In genomic region chr2:206558492-206558891, GRCh38 we compare ENCODE assay signal across 22 cellular contexts.
DNase-seq lines count a peak whose midpoint lies in the region; ATAC-seq and TF ChIP-seq lines count a peak whose summit lies in the region.
"Had no signal": no experiment of that assay in that cellular context is flagged by ENCODE, and none has a peak within 500 bp of the region (broad histone marks: within the 10 kb centered on the region; RNA-seq: fewer than 3 reads in every experiment).

No MANE protein-coding gene starts in this region.

- intact Hi-C loops in activated CD4-positive, alpha-beta T cell treated with anti-CD3 and anti-CD28 coated beads, Interleukin-2, amount 10 ng/mL, durations not matched to agents 24 days and 14 days (cut with micrococcal nuclease): loop anchor here (10.0 kb wide), 1 partner anchor 206 kb away; the partner anchor contains the start of genes FASTKD2 and MDH1B
- intact Hi-C loops in IMR-90 (cut with micrococcal nuclease): loop anchor here (10.0 kb wide), 2 partner anchors 114 to 226 kb away; partner anchors contain the start of gene ADAM23

- H3K4me2 ChIP-seq in IMR-90 (ENCODE audit: low read depth, low read length): no peak overlapping the region

- no peak overlapping the region for H3K4ac ChIP-seq in IMR-90 (ENCODE audit: low read depth, low read length)

- H2BK15ac ChIP-seq in IMR-90 (ENCODE audit: low read depth, low read length): no peak overlapping the region

- no peaks in the 10 kb centered on the region for H3K36me3 ChIP-seq in IMR-90 (ENCODE audit: control insufficient read depth, insufficient read depth, low read length)
- H3K36me3 ChIP-seq: colonic mucosa, HAP-1, right atrium auricular region had no signal

- H3K4me1 ChIP-seq in IMR-90 (ENCODE audit: control insufficient read depth, insufficient read depth, low read length): no peaks in the 10 kb centered on the region
- H3K4me1 ChIP-seq: body of pancreas, colonic mucosa, heart left ventricle, right atrium auricular region had no signal

- H3K14ac ChIP-seq in IMR-90 (replicated peaks; ENCODE audit: low read depth, low read length): no peak overlapping the region

- no peaks in the 10 kb centered on the region for H3K36me3 Mint-ChIP-seq in activated CD4-positive, alpha-beta T cell treated with anti-CD3 and anti-CD28 coated beads, Interleukin-2, amount 10 ng/mL, durations not matched to agents 24 days and 14 days (ENCODE audit: low read depth)
- H3K36me3 Mint-ChIP-seq: naive thymus-derived CD8-positive, alpha-beta T cell; type B pancreatic cell had no signal

- dilution Hi-C loops in IMR-90 (cut with HindIII; ENCODE audit: low sequenced_read_pairs, unreplicated experiment): no loop called here

- peaks cover 14% of the 10 kb centered on the region for H3K4me1 Mint-ChIP-seq in activated CD4-positive, alpha-beta T cell treated with anti-CD3 and anti-CD28 coated beads, Interleukin-2, amount 10 ng/mL, durations not matched to agents 24 days and 14 days
- H3K4me1 Mint-ChIP-seq: B cell had no signal

- BruUV-seq in IMR-90 (replicated peaks; lab: Mats Ljungman, UMichigan): no TSS peak

- no peak for DNase-seq in activated CD4-positive, alpha-beta T cell treated with anti-CD3 and anti-CD28 coated beads, Interleukin-2, amount 10 ng/mL, durations not matched to agents 24 days and 14 days
- no peak for DNase-seq in activated CD4-positive, alpha-beta T cell treated with anti-CD3 and anti-CD28 coated beads for 4 hours
- peak; percentile 20 for DNase-seq in IMR-90
- peak; percentile 46 for DNase-seq in amniotic epithelial cell (ENCODE audit: low read depth)
- peak; percentile 6 for DNase-seq in myocyte (ENCODE audit: low read depth)
- DNase-seq in NCI-H345 treated with DMSO at 0.1 percent for 48 hours (lab: John Stamatoyannopoulos, UW; ENCODE audit: unreplicated experiment): no peak
- DNase-seq in GM19240 (ENCODE audit: insufficient read length, low spot score): no peak
- no peak for DNase-seq in foreskin melanocyte
- DNase-seq: 8988T; activated CD4-positive, alpha-beta T cell treated with anti-CD3 and anti-CD28 coated beads, Interleukin-2, amount 50 U/mL, for 1 hour; body of pancreas; colonic mucosa; heart left ventricle; left colon; naive thymus-derived CD8-positive, alpha-beta T cell; Right ventricle myocardium superior; stimulated activated CD4-positive, alpha-beta T cell treated with anti-CD3 and anti-CD28 coated beads, Interleukin-12 subunit alpha, Interleukin-12 subunit beta, amount 100 ng/mL, for 4 hours had no signal

- no peak overlapping the region for H3K18ac ChIP-seq in IMR-90 (ENCODE audit: low read depth, low read length)

- H2BK20ac ChIP-seq in IMR-90 (ENCODE audit: low read depth, low read length): no peak overlapping the region

- no peak overlapping the region for H3K9ac ChIP-seq in IMR-90 (ENCODE audit: low read depth, low read length)

- POLR2A ChIA-PET in IMR-90 (lab: Charles Lee; ENCODE audit: unreplicated experiment): no interaction called here

- WGBS in IMR-90 (ENCODE audit: extremely low coverage in 2 of 2, insufficient read length in 1 of 2), 2 experiments: no CpG with 5 or more reads among the region's 2 CpGs

- no peak overlapping the region for H2AK9ac ChIP-seq in IMR-90 (replicated peaks; ENCODE audit: low read depth, low read length, poor library complexity)

- no peak overlapping the region for H4K91ac ChIP-seq in IMR-90 (ENCODE audit: insufficient read depth, low read depth, low read length)

- peaks cover 30% of the 10 kb centered on the region for H3K27me3 Mint-ChIP-seq in activated CD4-positive, alpha-beta T cell treated with anti-CD3 and anti-CD28 coated beads, Interleukin-2, amount 10 ng/mL, durations not matched to agents 24 days and 14 days
- H3K27me3 Mint-ChIP-seq: B cell, type B pancreatic cell had no signal

- H4K20me1 ChIP-seq in IMR-90 (ENCODE audit: insufficient read depth, low read length): no peaks in the 10 kb centered on the region

- in situ Hi-C loops in IMR-90 (cut with MboI; ENCODE audit: low sequenced_read_pairs): no loop called here

- no peak overlapping the region for H2AFZ ChIP-seq in IMR-90 (replicated peaks; ENCODE audit: low read length, poor library complexity)

- no peak overlapping the region for H2BK5ac ChIP-seq in IMR-90 (ENCODE audit: low read depth, low read length, poor library complexity, severe bottlenecking)

- H2AK5ac ChIP-seq in IMR-90 (ENCODE audit: low read depth, low read length): no peak overlapping the region

- H3K9me3 Mint-ChIP-seq in activated CD4-positive, alpha-beta T cell treated with anti-CD3 and anti-CD28 coated beads, Interleukin-2, amount 10 ng/mL, durations not matched to agents 24 days and 14 days: no peaks in the 10 kb centered on the region
- H3K9me3 Mint-ChIP-seq: activated T-helper 2 cell treated with anti-CD3 and anti-CD28 coated beads, Interferon-gamma antibody, Interleukin-2, Interleukin-4, amounts not matched to agents 10 μg/mL and 5 μg/mL and 100 μg/mL, durations not matched to agents 14 hours and 24 hours and 36 hours; naive thymus-derived CD8-positive, alpha-beta T cell; type B pancreatic cell had no signal

- no peak overlapping the region for H3K56ac ChIP-seq in IMR-90 (ENCODE audit: extremely low read depth, insufficient read depth, low read length)

- no peak overlapping the region for H4K8ac ChIP-seq in IMR-90 (ENCODE audit: low read depth in 2 of 2, low read length in 2 of 2)

- no peak for TF ChIP-seq POLR2A in IMR-90 (IDR thresholded peaks at IDR 0.05; ENCODE audit: low read depth, low read length)

- 0 out of 2 replicates have a peak, but pooled peaks cover 3% of the 10 kb centered on the region for H3K9me1 ChIP-seq in IMR-90 (ENCODE audit: insufficient read depth, low read length)

- no peak overlapping the region for H3K23ac ChIP-seq in IMR-90 (ENCODE audit: low read depth, low read length)

- ATAC-seq in IMR-90 (ENCODE audit: low read depth): no peak; the same call in 1 of the 2 replicates
- ATAC-seq: body of pancreas; heart left ventricle; left colon; naive thymus-derived CD8-positive, alpha-beta T cell had no signal

- TF ChIP-seq RAD21 in IMR-90 (IDR thresholded peaks at IDR 0.05; ENCODE audit: low read length): no peak

- H3K27me3 ChIP-seq in IMR-90 (ENCODE audit: control insufficient read depth, insufficient read depth, low read length): no peaks in the 10 kb centered on the region
- H3K27me3 ChIP-seq: body of pancreas, colonic mucosa, heart left ventricle, right atrium auricular region had no signal

- H2BK120ac ChIP-seq in IMR-90 (ENCODE audit: low read depth, low read length): no peak overlapping the region

- no peak overlapping the region for H4K5ac ChIP-seq in IMR-90 (ENCODE audit: low read depth, low read length)

- no peak overlapping the region for H3K27ac Mint-ChIP-seq in activated CD4-positive, alpha-beta T cell treated with anti-CD3 and anti-CD28 coated beads, Interleukin-2, amount 10 ng/mL, durations not matched to agents 24 days and 14 days
- H3K27ac Mint-ChIP-seq: activated T-helper 2 cell treated with anti-CD3 and anti-CD28 coated beads, Interferon-gamma antibody, Interleukin-2, Interleukin-4, amounts not matched to agents 10 μg/mL and 5 μg/mL and 100 μg/mL, durations not matched to agents 14 hours and 24 hours and 36 hours; B cell; naive thymus-derived CD8-positive, alpha-beta T cell; type B pancreatic cell had no signal

- no peak overlapping the region for H3K4me3 ChIP-seq in IMR-90 (ENCODE audit: insufficient read depth, low read depth, low read length)
- H3K4me3 ChIP-seq: body of pancreas, colonic mucosa, HAP-1, heart left ventricle, right atrium auricular region had no signal

- no peaks in the 10 kb centered on the region for H3K79me1 ChIP-seq in IMR-90 (ENCODE audit: low read depth in 1 of 2, low read length in 2 of 2)

- no peak for TF ChIP-seq CTCF in IMR-90 (conservative IDR thresholded peaks at IDR 0.05; ENCODE audit: low read depth, low read length)

- no peaks in the 10 kb centered on the region for H3K9me3 ChIP-seq in IMR-90 (ENCODE audit: control insufficient read depth, insufficient read depth, low read length)
- H3K9me3 ChIP-seq: body of pancreas, colonic mucosa, HAP-1, heart left ventricle, right atrium auricular region had no signal

- no peak overlapping the region for H3K27ac ChIP-seq in IMR-90 (ENCODE audit: insufficient read depth, low read length)
- H3K27ac ChIP-seq: body of pancreas, colonic mucosa, heart left ventricle, right atrium auricular region had no signal

- CTCF ChIA-PET in IMR-90 (lab: Yijun Ruan, JAX): interaction anchor here (0.6 to 2.4 kb wide), 6 partner anchors 10 to 166 kb away, joined by 3 to 7 read pairs (median 5); no protein-coding TSS in a partner anchor

- H3K4me3 Mint-ChIP-seq in activated CD4-positive, alpha-beta T cell treated with anti-CD3 and anti-CD28 coated beads, Interleukin-2, amount 10 ng/mL, durations not matched to agents 24 days and 14 days: peak overlapping the region; percentile 30
- H3K4me3 Mint-ChIP-seq: B cell; naive thymus-derived CD8-positive, alpha-beta T cell; type B pancreatic cell had no signal

TF ChIP-seq in IMR-90, 13 proteins besides CTCF, POLR2A, EP300 and RAD21 (continues in another document):
- TF ChIP-seq CEBPB (IDR thresholded peaks at IDR 0.05; ENCODE audit: low read depth, low read length): no peak
- TF ChIP-seq USF2 (IDR thresholded peaks at IDR 0.05; ENCODE audit: low read depth, low read length): no peak
- no peak for TF ChIP-seq ELK1 (IDR thresholded peaks at IDR 0.05; ENCODE audit: borderline replicate concordance, low read depth, low read length)
- TF ChIP-seq MXI1 (IDR thresholded peaks at IDR 0.05; ENCODE audit: borderline replicate concordance, low read depth, low read length): no peak
- TF ChIP-seq SMC3 (IDR thresholded peaks at IDR 0.05; ENCODE audit: low read depth, low read length): no peak
- TF ChIP-seq MAZ (IDR thresholded peaks at IDR 0.05; ENCODE audit: borderline replicate concordance, low read depth, low read length): no peak
- no peak for TF ChIP-seq BHLHE40 (IDR thresholded peaks at IDR 0.05; ENCODE audit: low read depth, low read length)
- TF ChIP-seq RFX5 (IDR thresholded peaks at IDR 0.05; ENCODE audit: low read depth, low read length): no peak

Comparison
In these comparisons a context has a peak if more than half of its experiments do, and no peak if none do; other contexts are left out.
1. DNase-seq: peak in IMR-90 (single experiment), amniotic epithelial cell (single experiment) and myocyte (single experiment); none in activated CD4-positive, alpha-beta T cell treated with anti-CD3 and anti-CD28 coated beads, Interleukin-2, amount 10 ng/mL, durations not matched to agents 24 days and 14 days (single experiment), activated CD4-positive, alpha-beta T cell treated with anti-CD3 and anti-CD28 coated beads for 4 hours (0 of 2), NCI-H345 treated with DMSO at 0.1 percent for 48 hours (single experiment), GM19240 (single experiment) and foreskin melanocyte (single experiment).